In genomic region chr7:149874644-149875028, GRCh38 we compare ENCODE assay signal across 8 cellular contexts. TPM values are rescaled to one million over a fixed set of nuclear protein-coding genes. Genes with fewer than 3 reads are reported as not detected.
DNase-seq lines count a peak whose midpoint lies in the region; ATAC-seq and TF ChIP-seq lines count a peak whose summit lies in the region.

No MANE protein-coding gene starts in this region.

- peaks cover 40% of the 10 kb centered on the region for H3K27me3 Mint-ChIP-seq in H9 (ENCODE audit: low read depth)
- no peaks in the 10 kb centered on the region for H3K27me3 Mint-ChIP-seq in brain
- no peaks in the 10 kb centered on the region for H3K27me3 Mint-ChIP-seq in naive B cell

- no peak overlapping the region for H2AK5ac ChIP-seq in H9 (ENCODE audit: insufficient read length, low read length)

- H2AFZ ChIP-seq in ACC112 (ENCODE audit: low read length, unreplicated experiment) (peak overlapping the region; percentile 49), H9 (ENCODE audit: low read length) (no peak overlapping the region)

- H2BK20ac ChIP-seq in H9 (ENCODE audit: low read depth, low read length, poor library complexity, severe bottlenecking), result no peak overlapping the region

- H3K4me3 ChIP-seq in ACC112 (ENCODE audit: low read depth, low read length), result peak overlapping the region; percentile 88

- no peaks in the 10 kb centered on the region for H3K27me3 ChIP-seq in ACC112 (ENCODE audit: insufficient read depth, low read length)
- H3K27me3 ChIP-seq in H9 (ENCODE audit: insufficient read depth, low read length), result no peaks in the 10 kb centered on the region; the same call in 1 of the 2 replicates

- H4K5ac ChIP-seq in H9 (ENCODE audit: insufficient read length, low read depth, low read length), result no peak overlapping the region

- no peak overlapping the region for H2BK12ac ChIP-seq in H9 (ENCODE audit: insufficient read length, low read depth, low read length)

- H3K79me2 ChIP-seq in ACC112 (ENCODE audit: control insufficient read depth, insufficient read depth, low read length, unreplicated experiment) (no peaks in the 10 kb centered on the region), H9 (ENCODE audit: insufficient read depth, low read length) (no peaks in the 10 kb centered on the region)

- H3K36me3 Mint-ChIP-seq in H9 (ENCODE audit: insufficient read depth in 1 of 3, low read depth in 3 of 3), result no peaks in the 10 kb centered on the region
- peaks cover 21% of the 10 kb centered on the region for H3K36me3 Mint-ChIP-seq in brain
- no peaks in the 10 kb centered on the region for H3K36me3 Mint-ChIP-seq in naive B cell

- H3K14ac ChIP-seq in H9 (ENCODE audit: insufficient read depth, low read length), result no peak overlapping the region

- no peak overlapping the region for H2BK120ac ChIP-seq in H9 (ENCODE audit: low read depth, low read length, poor library complexity, severe bottlenecking)

- no peak for ATAC-seq in naive B cell (ENCODE audit: low read depth in 2 of 2)

- no peak overlapping the region for H3K27ac Mint-ChIP-seq in H9
- H3K27ac Mint-ChIP-seq in brain, result peak overlapping the region; percentile 66 to 91 (median 86)
- peak overlapping the region in 1 of 6 donors; percentile 59 for H3K27ac Mint-ChIP-seq in naive B cell

- H3K9ac ChIP-seq in H9 (ENCODE audit: extremely low read depth, insufficient read length, low read length), result no peak overlapping the region

- peaks cover 11% of the 10 kb centered on the region for H3K23me2 ChIP-seq in H9 (ENCODE audit: insufficient read length, low read depth, low read length, poor library complexity, severe bottlenecking)

- H3K4me1 ChIP-seq in ACC112 (ENCODE audit: control insufficient read depth, insufficient read depth, low read length, unreplicated experiment) (no peaks in the 10 kb centered on the region), H9 (ENCODE audit: insufficient read depth, low read length) (no peaks in the 10 kb centered on the region; the same call in 1 of the 2 replicates)

- no peak overlapping the region for H4K8ac ChIP-seq in H9 (replicated peaks; ENCODE audit: insufficient read length, low read depth, low read length)

- peak overlapping the region; percentile 74 to 84 for H3K4me3 Mint-ChIP-seq in H9
- peak overlapping the region; percentile 77 to 90 (median 89) for H3K4me3 Mint-ChIP-seq in brain
- H3K4me3 Mint-ChIP-seq in naive B cell, result peak overlapping the region; percentile 87 to 95 (median 92)

- H3K4ac ChIP-seq in H9 (ENCODE audit: low read depth, low read length), result no peak overlapping the region

- no peak overlapping the region for H3K18ac ChIP-seq in H9 (ENCODE audit: insufficient read length, low read depth, low read length)

- no peak overlapping the region for H2BK5ac ChIP-seq in H9 (ENCODE audit: insufficient read length, low read length)

- no peaks in the 10 kb centered on the region for H3K9me3 Mint-ChIP-seq in H9
- peaks cover 0 to 3% (median 0%) of the 10 kb centered on the region in 5 experiments for H3K9me3 Mint-ChIP-seq in brain
- H3K9me3 Mint-ChIP-seq in naive B cell, result no peaks in the 10 kb centered on the region

- H2BK15ac ChIP-seq in H9 (ENCODE audit: low read depth, low read length), result no peak overlapping the region

- no peak overlapping the region for H3K56ac ChIP-seq in H9 (ENCODE audit: insufficient read length, low read depth, low read length)

- TF ChIP-seq CTCF in H9 (conservative IDR thresholded peaks at IDR 0.05) (no peak), brain (conservative IDR thresholded peaks at IDR 0.05) (no peak), GM10266 (IDR thresholded peaks at IDR 0.05; ENCODE audit: control insufficient read depth, insufficient read depth, low read depth, missing control alignments) (no peak)

- H3K4me2 ChIP-seq in H9 (ENCODE audit: insufficient read depth, insufficient read length, low read length), result peak overlapping the region; percentile 78

- no peaks in the 10 kb centered on the region for H3K79me1 ChIP-seq in H9 (ENCODE audit: insufficient read depth, low read depth, low read length, poor library complexity, severe bottlenecking)

- no peak overlapping the region for H3T11ph ChIP-seq in H9 (ENCODE audit: low read length)

- no peak overlapping the region for H4K91ac ChIP-seq in H9 (ENCODE audit: insufficient read length, low read depth, low read length)

- H3K23ac ChIP-seq in H9 (ENCODE audit: insufficient read length, low read depth, low read length), result no peak overlapping the region

- H3K27ac ChIP-seq in ACC112 (ENCODE audit: low read depth, low read length) (no peak overlapping the region), H9 (ENCODE audit: insufficient read length, low read depth, low read length) (no peak overlapping the region)

- H3K36me3 ChIP-seq in ACC112 (ENCODE audit: insufficient read depth, low read length), result no peaks in the 10 kb centered on the region

- WGBS in H9 (ENCODE audit: extremely low coverage, insufficient read length, low lambda C conversion rate), result no CpG with 5 or more reads among the region's 8 CpGs

- DNase-seq in H9, result peak; percentile 16
- DNase-seq in naive B cell, result no peak
- DNase-seq in NCI-H345 treated with DMSO at 0.1 percent for 48 hours (lab: John Stamatoyannopoulos, UW; ENCODE audit: unreplicated experiment), result no peak
- no peak for DNase-seq in GM10266 (ENCODE audit: extremely low spot score)
- DNase-seq in NCI-H1694 treated with DMSO at 0.1 percent for 48 hours (lab: John Stamatoyannopoulos, UW), result no peak
- no peak for DNase-seq in DMS79 (lab: John Stamatoyannopoulos, UW)

- no peaks in the 10 kb centered on the region for H3K9me3 ChIP-seq in H9 (ENCODE audit: control insufficient read depth, low read depth, low read length)

- H4K20me1 ChIP-seq in H9 (ENCODE audit: control insufficient read depth, insufficient read depth, insufficient read length), result no peaks in the 10 kb centered on the region

- H3K4me1 Mint-ChIP-seq in H9 (peaks cover 10 to 14% of the 10 kb centered on the region in 2 experiments), brain (peaks cover 59% of the 10 kb centered on the region), naive B cell (peaks cover 29 to 43% (median 35%) of the 10 kb centered on the region in 3 donors)

RNA-seq across cellular contexts. Expression of gene ATP6V0E2, which starts 0.9 kb away (rescaled TPM):
- total RNA-seq in H9 (2021), result 19.0 and 20.0 TPM in 2 replicates
- polyA plus RNA-seq in brain (ENCODE audit: insufficient read depth, low read depth, low replicate concordance) (390 TPM), naive B cell (ENCODE audit: low read depth in 6 of 6) (10 to 100 TPM; 30.3 to 58.2 (median 44.3) TPM)

RNA-seq across cellular contexts. Expression of gene ZNF862, which starts 36.5 kb away (rescaled TPM):
- 1.3 and 1.9 TPM in 2 replicates for total RNA-seq in H9 (2021)
- polyA plus RNA-seq in brain (ENCODE audit: insufficient read depth, low read depth, low replicate concordance) (10.0 TPM), naive B cell (ENCODE audit: low read depth in 6 of 6) (1 to 10 TPM; 2.7 to 8.6 (median 4.6) TPM)

Comparison
In these comparisons a context has a peak if more than half of its experiments do, and no peak if none do; other contexts are left out.
1. H3K27ac Mint-ChIP-seq: peak in brain (5 of 5); none in H9 (0 of 3).
2. Peak in every context shown above with its lines, with median percentiles within 50 percentile points of each other: H3K4me3 Mint-ChIP-seq.